9 cellular contexts compared by ENCODE assay signal in genomic region chr17:2954898-2955445, GRCh38.
A peak's percentile ranks its signal among the peaks of the same experiment; 100 is the strongest.
DNase-seq lines count a peak whose midpoint lies in the region; ATAC-seq and TF ChIP-seq lines count a peak whose summit lies in the region.
"Had no signal": no experiment of that assay in that cellular context is flagged by ENCODE, and none has a peak within 500 bp of the region (broad histone marks: within the 10 kb centered on the region; RNA-seq: fewer than 3 reads in every experiment).

No MANE protein-coding gene starts in this region.

- TF ChIP-seq EP300 in SK-N-SH (IDR thresholded peaks at IDR 0.05; ENCODE audit: borderline replicate concordance in 1 of 2, low read depth in 1 of 2, low read length in 1 of 2), result peak in 1 of 2 experiments; percentile 92; a peak in 2 of 4 replicates

- peak overlapping the region; percentile 63 for H3K9ac ChIP-seq in SK-N-SH

- no peaks in the 10 kb centered on the region for H3K27me3 ChIP-seq in A673 (replicated peaks; ENCODE audit: insufficient read depth, low read depth, low read length, poor library complexity)
- H3K27me3 ChIP-seq in SK-N-SH (ENCODE audit: insufficient read depth), result no peaks in the 10 kb centered on the region

- no peak for ATAC-seq in GM21717 (IDR thresholded peaks at IDR 0.05; ENCODE audit: unreplicated experiment)

- peaks cover 25% of the 10 kb centered on the region for H3F3A ChIP-seq in SK-N-SH (replicated peaks; ENCODE audit: insufficient read depth)

- no TSS peak for BruUV-seq in A673 (replicated peaks; lab: Mats Ljungman, UMichigan)

- no peaks in the 10 kb centered on the region for H4K20me1 ChIP-seq in SK-N-SH (ENCODE audit: insufficient read depth)

- H3K9me3 ChIP-seq in A673 (ENCODE audit: low read depth, low read length, poor library complexity, severe bottlenecking), result no peaks in the 10 kb centered on the region
- no peaks in the 10 kb centered on the region for H3K9me3 ChIP-seq in SK-N-SH
- H3K9me3 ChIP-seq: thoracic aorta had no signal

- CTCF ChIA-PET in A673 (lab: Charles Lee) (interaction anchor here (0.6 kb wide), 1 partner anchor 1189 kb away, joined by 4 read pairs; no protein-coding TSS in a partner anchor), SK-N-SH (lab: Yijun Ruan, JAX) (interaction anchor here (1.0 to 1.9 kb wide), 2 partner anchors 58 to 107 kb away, joined by 3 to 6 read pairs; no protein-coding TSS in a partner anchor)

- H3K4me2 ChIP-seq in SK-N-SH, result peak overlapping the region; percentile 56

- peak; percentile 28 for DNase-seq in A673 (ENCODE audit: low spot score)
- peak; percentile 82 for DNase-seq in H4 (ENCODE audit: low spot score)
- no peak for DNase-seq in SK-N-SH
- peak; percentile 85 for DNase-seq in glomerular endothelial cell (ENCODE audit: extremely low read depth, low read depth, low spot score)
- no peak for DNase-seq in NCI-H1417 treated with DMSO at 0.1 percent for 48 hours (lab: John Stamatoyannopoulos, UW)
- no peak for DNase-seq in NCI-H146 (lab: John Stamatoyannopoulos, UW)
- DNase-seq in cerebellar nuclear complex (lab: John Stamatoyannopoulos, UW), result no peak

- H3K79me2 ChIP-seq in SK-N-SH (ENCODE audit: insufficient read depth), result peaks cover 69% of the 10 kb centered on the region

- no peak for TF ChIP-seq CTCF in A673 (conservative IDR thresholded peaks at IDR 0.05; ENCODE audit: low read depth, low read length)
- TF ChIP-seq CTCF in SK-N-SH (IDR thresholded peaks at IDR 0.05), result no peak

- intact Hi-C loops in A673 (cut with micrococcal nuclease; ENCODE audit: unreplicated experiment), result no loop called here

- no peaks in the 10 kb centered on the region for H3K9me2 ChIP-seq in SK-N-SH

- H3K36me3 ChIP-seq in A673 (ENCODE audit: insufficient read depth, low read length, poor library complexity, severe bottlenecking) (no peaks in the 10 kb centered on the region), SK-N-SH (replicated peaks in 1 of 2; ENCODE audit: control insufficient read depth in 1 of 2, insufficient read depth in 2 of 2, low read length in 1 of 2) (no peaks in the 10 kb centered on the region)
- H3K36me3 ChIP-seq: thoracic aorta had no signal

- POLR2A ChIA-PET in A673 (lab: Charles Lee; ENCODE audit: low non-redundant PET), result no interaction called here
- POLR2A ChIA-PET in SK-N-SH (lab: Yijun Ruan, JAX), result no interaction called here

- H3K4me1 ChIP-seq in A673 (ENCODE audit: insufficient read depth, low read length, poor library complexity, severe bottlenecking), result no peaks in the 10 kb centered on the region
- H3K4me1 ChIP-seq in SK-N-SH (ENCODE audit: control insufficient read depth in 1 of 2, insufficient read depth in 2 of 2, low read depth in 1 of 2, low read length in 1 of 2), result peaks cover 38 to 44% of the 10 kb centered on the region in 2 experiments

- no peak overlapping the region for H3K4me3 ChIP-seq in A673 (ENCODE audit: low read depth, low read length, poor library complexity, severe bottlenecking)
- H3K4me3 ChIP-seq in SK-N-SH (ENCODE audit: low read depth in 2 of 2, low read length in 1 of 2), result peak overlapping the region in 1 of 2 experiments; percentile 29; a peak in 1 of 4 replicates
- H3K4me3 ChIP-seq: thoracic aorta had no signal

- H3K27ac ChIP-seq in A673 (ENCODE audit: low read depth, low read length, poor library complexity, severe bottlenecking) (no peak overlapping the region), SK-N-SH (ENCODE audit: low read depth in 2 of 2, low read length in 1 of 2) (peak overlapping the region in 1 of 2 experiments; percentile 95; a peak in 2 of 4 replicates)
- H3K27ac ChIP-seq: thoracic aorta had no signal

- H2AFZ ChIP-seq in SK-N-SH (ENCODE audit: low read depth), result no peak overlapping the region; the same call in 1 of the 2 replicates

- no peak for TF ChIP-seq RAD21 in SK-N-SH (IDR thresholded peaks at IDR 0.05; ENCODE audit: low read length)

- 24% methylated on average over 8 of the region's 8 CpGs for WGBS in SK-N-SH (ENCODE audit: low lambda C conversion rate)

TF ChIP-seq in SK-N-SH, 30 proteins besides CTCF, POLR2A, EP300 and RAD21:
- TF ChIP-seq USF1 (IDR thresholded peaks at IDR 0.05; ENCODE audit: borderline replicate concordance, low read depth), result 0 out of 2 replicates have a peak, but pooled peaks have one; percentile 37
- peak; percentile 63; the same call in 1 of the 2 replicates for TF ChIP-seq YY1 (IDR thresholded peaks at IDR 0.05; ENCODE audit: low read depth)
- peak; percentile 73; the same call in 1 of the 2 replicates for TF ChIP-seq NFIC (IDR thresholded peaks at IDR 0.05; ENCODE audit: borderline replicate concordance)
- peak; percentile 81; the same call in 1 of the 2 replicates for TF ChIP-seq ZBTB33 (IDR thresholded peaks at IDR 0.05; ENCODE audit: borderline replicate concordance, low read depth)
- TF ChIP-seq RXRA (IDR thresholded peaks at IDR 0.05; ENCODE audit: borderline replicate concordance, low read depth), result peak; percentile 44; the same call in 1 of the 2 replicates
- TF ChIP-seq SMC3 (IDR thresholded peaks at IDR 0.05; ENCODE audit: low read depth, low read length), result no peak
- peak; percentile 92 for TF ChIP-seq TEAD4 (IDR thresholded peaks at IDR 0.05; ENCODE audit: borderline replicate concordance, insufficient read depth)
- TF ChIP-seq FOXM1 (IDR thresholded peaks at IDR 0.05; ENCODE audit: low read depth), result 0 out of 2 replicates have a peak, but pooled peaks have one; percentile 60
- TF ChIP-seq EZH2phosphoT487 (IDR thresholded peaks at IDR 0.05; ENCODE audit: borderline replicate concordance, low read depth), result no peak
- TF ChIP-seq POLR2AphosphoS5 (IDR thresholded peaks at IDR 0.05; ENCODE audit: low read depth, low read length), result peak; percentile 54; the same call in 1 of the 2 replicates
- TF ChIP-seq GABPA (IDR thresholded peaks at IDR 0.05; ENCODE audit: low read depth), result peak; percentile 18; the same call in 1 of the 2 replicates
- TF ChIP-seq PBX3 (IDR thresholded peaks at IDR 0.05), result peak; percentile 64
- no peak for TF ChIP-seq FOXJ3 (CRISPR knock-in tag; IDR thresholded peaks at IDR 0.05)
- peak; percentile 78 for TF ChIP-seq ELF1 (IDR thresholded peaks at IDR 0.05)
- peak; percentile 73 for TF ChIP-seq MAX (IDR thresholded peaks at IDR 0.05; ENCODE audit: low read depth)
- TF ChIP-seq MEF2A (IDR thresholded peaks at IDR 0.05; ENCODE audit: borderline replicate concordance, low read depth), result peak; percentile 48; the same call in 1 of the 2 replicates
- TF ChIP-seq TCF12 (IDR thresholded peaks at IDR 0.05), result peak; percentile 91
- TF ChIP-seq FOSL2 (IDR thresholded peaks at IDR 0.05; ENCODE audit: borderline replicate concordance, low read depth), result peak; percentile 90
- TF ChIP-seq JUND (IDR thresholded peaks at IDR 0.05), result peak; percentile 93
- no peak for TF ChIP-seq IRF3 (IDR thresholded peaks at IDR 0.05; ENCODE audit: low read depth, low read length)

Comparison
In these comparisons a context has a peak if more than half of its experiments do, and no peak if none do; other contexts are left out.
1. DNase-seq: peak in A673 (single experiment), H4 (single experiment) and glomerular endothelial cell (single experiment); none in SK-N-SH (single experiment), NCI-H1417 treated with DMSO at 0.1 percent for 48 hours (single experiment), NCI-H146 (single experiment) and cerebellar nuclear complex (0 of 2).